Comparison of ENCODE assay signal across 10 cellular contexts in genomic region chr17:57480438-57481196, GRCh38.
DNase-seq lines count a peak whose midpoint lies in the region; ATAC-seq, FAIRE-seq and TF ChIP-seq lines count a peak whose summit lies in the region.
"Had no signal": no experiment of that assay in that cellular context is flagged by ENCODE, and none has a peak within 500 bp of the region (broad histone marks: within the 10 kb centered on the region; RNA-seq: fewer than 3 reads in every experiment).

No MANE protein-coding gene starts in this region.

- TF ChIP-seq CTCF in fibroblast of pulmonary artery (IDR thresholded peaks at IDR 0.05; ENCODE audit: low read length, missing control alignments): no peak
- TF ChIP-seq CTCF in WTC11 (IDR thresholded peaks at IDR 0.05): no peak

- CTCF ChIA-PET in WTC11 (lab: Charles Lee): interaction anchor here (0.9 to 1.2 kb wide), 2 partner anchors 9 to 35 kb away, joined by 3 to 4 read pairs; no protein-coding TSS in a partner anchor

- H3K27me3 ChIP-seq in SJCRH30 (no peaks in the 10 kb centered on the region), skeletal muscle satellite cell (ENCODE audit: control insufficient read depth, insufficient read depth, low read length) (no peaks in the 10 kb centered on the region)

- H3K9me3 Mint-ChIP-seq in WTC11: no peaks in the 10 kb centered on the region

- no peak overlapping the region for H3K4me3 Mint-ChIP-seq in WTC11

- H3K9me3 ChIP-seq in SJCRH30 (replicated peaks) (no peaks in the 10 kb centered on the region), skeletal muscle satellite cell (replicated peaks; ENCODE audit: low read length) (no peaks in the 10 kb centered on the region)

- H3K4me2 ChIP-seq in skeletal muscle satellite cell (ENCODE audit: low read length): peak overlapping the region; percentile 9

- POLR2A ChIA-PET in WTC11 (lab: Charles Lee): no interaction called here

- peak overlapping the region; percentile 42 for H3K27ac ChIP-seq in SJCRH30

- H3K4me3 ChIP-seq in SJCRH30 (no peak overlapping the region), fibroblast of pulmonary artery (replicated peaks; ENCODE audit: low read depth, low read length) (no peak overlapping the region), skeletal muscle satellite cell (ENCODE audit: low read length) (no peak overlapping the region)

- FAIRE-seq in GM19239 (lab: Jason Lieb, UNC): peak; percentile 55

- H3K36me3 ChIP-seq in SJCRH30 (no peaks in the 10 kb centered on the region), skeletal muscle satellite cell (ENCODE audit: insufficient read depth, low read length) (no peaks in the 10 kb centered on the region)

- no peak for ATAC-seq in HG02840 (IDR thresholded peaks at IDR 0.05; ENCODE audit: low FRiP score, unreplicated experiment)
- no peak for ATAC-seq in WTC11

- no peaks in the 10 kb centered on the region for H3K36me3 Mint-ChIP-seq in WTC11

- H3K9ac ChIP-seq in skeletal muscle satellite cell (ENCODE audit: low read depth, low read length): no peak overlapping the region

- DNase-seq in GM19239 (ENCODE audit: insufficient read length, low spot score) (no peak), SJCRH30 (peak in 1 of 2 experiments; percentile 50), fibroblast of pulmonary artery (ENCODE audit: low read depth) (peak; percentile 52), WTC11 (ENCODE audit: low spot score) (no peak), NCI-H345 (lab: John Stamatoyannopoulos, UW) (no peak), NCI-H1092 (lab: John Stamatoyannopoulos, UW) (no peak)
- DNase-seq: activated CD4-positive, alpha-beta T cell treated with anti-CD3 and anti-CD28 coated beads for 1 hour; stimulated activated CD4-positive, alpha-beta T cell treated with anti-CD3 and anti-CD28 coated beads, Interleukin-2, amount 100 ng/mL, for 24 hours had no signal

- no peaks in the 10 kb centered on the region for H3K27me3 Mint-ChIP-seq in WTC11 (ENCODE audit: low read depth)

- H3K4me1 ChIP-seq in SJCRH30 (peaks cover 20% of the 10 kb centered on the region), skeletal muscle satellite cell (ENCODE audit: control insufficient read depth, insufficient read depth, low read length) (peaks cover 34% of the 10 kb centered on the region)

- H3K27ac Mint-ChIP-seq in WTC11: no peak overlapping the region

- peaks cover 41% of the 10 kb centered on the region for H3K4me1 Mint-ChIP-seq in WTC11

TF ChIP-seq in WTC11, 78 proteins besides CTCF, POLR2A, EP300 and RAD21:
- no peak for TF ChIP-seq PRDM15 (CRISPR knock-in tag; IDR thresholded peaks at IDR 0.05)
- no peak for TF ChIP-seq TEAD4 (CRISPR knock-in tag; IDR thresholded peaks at IDR 0.05)
- no peak for TF ChIP-seq ATF6 (CRISPR knock-in tag; IDR thresholded peaks at IDR 0.05)
- no peak for TF ChIP-seq ZNF416 (CRISPR knock-in tag; IDR thresholded peaks at IDR 0.05)
- no peak for TF ChIP-seq IRF1 (CRISPR knock-in tag; IDR thresholded peaks at IDR 0.05)
- no peak for TF ChIP-seq RORB (CRISPR knock-in tag; IDR thresholded peaks at IDR 0.05)
TF ChIP-seq in WTC11: peak in this region for 0.
